In genomic region chr16:27972500-27972899, GRCh38 we compare ENCODE assay signal across 8 cellular contexts.
DNase-seq lines count a peak whose midpoint lies in the region; ATAC-seq, FAIRE-seq and TF ChIP-seq lines count a peak whose summit lies in the region.

No MANE protein-coding gene starts in this region.

- FAIRE-seq in RCC 7860 (lab: Jason Lieb, UNC): peak; percentile 4

- H3K4me1 Mint-ChIP-seq in immature natural killer cell: no peaks in the 10 kb centered on the region

- H3K27me3 Mint-ChIP-seq in immature natural killer cell (ENCODE audit: low read depth in 3 of 3): peaks cover 0 to 5% (median 2%) of the 10 kb centered on the region in 3 donors

- peak; percentile 78 for DNase-seq in DMS 273 (lab: John Stamatoyannopoulos, UW; ENCODE audit: unreplicated experiment)
- DNase-seq in RCC 7860 (ENCODE audit: low spot score): peak; percentile 23
- peak in 1 of 2 donors; percentile 63 for DNase-seq in ascending aorta (ENCODE audit: low spot score in 2 of 2)
- peak; percentile 5 to 31 (median 9) for DNase-seq in immature natural killer cell
- peak in 2 of 3 experiments; percentile 5 to 7 for DNase-seq in stimulated activated CD4-positive, alpha-beta T cell treated with anti-CD3 and anti-CD28 coated beads, TNF-alpha, amount 100 ng/mL, for 4 hours (ENCODE audit: low read depth in 3 of 3)
- no peak for DNase-seq in NCI-H187 treated with DMSO at 0.1 percent for 48 hours (lab: John Stamatoyannopoulos, UW)

- H3K9me3 ChIP-seq in ascending aorta: no peaks in the 10 kb centered on the region

- no peaks in the 10 kb centered on the region for H3K4me1 ChIP-seq in ascending aorta

- H3K27ac ChIP-seq in ascending aorta: no peak overlapping the region

- ATAC-seq in HG02759 (IDR thresholded peaks at IDR 0.05; ENCODE audit: unreplicated experiment) (peak; percentile 55), HG02981 (IDR thresholded peaks at IDR 0.05; ENCODE audit: unreplicated experiment) (no peak)

- H3K27me3 ChIP-seq in ascending aorta: no peaks in the 10 kb centered on the region

- intact Hi-C loops in ascending aorta (cut with DNase I): loop anchor here (1.0 to 10.0 kb wide), 2 partner anchors 98 to 278 kb away; no protein-coding TSS in a partner anchor

- no peaks in the 10 kb centered on the region for H3K36me3 Mint-ChIP-seq in immature natural killer cell

- no peak overlapping the region for H3K4me3 Mint-ChIP-seq in immature natural killer cell

- H3K36me3 ChIP-seq in ascending aorta: no peaks in the 10 kb centered on the region

- peak; percentile 46 to 60 (median 48) for TF ChIP-seq CTCF in ascending aorta (IDR thresholded peaks at IDR 0.05)

- no peaks in the 10 kb centered on the region for H3K9me3 Mint-ChIP-seq in immature natural killer cell

- H3K4me3 ChIP-seq in ascending aorta: no peak overlapping the region

- no peak overlapping the region for H3K27ac Mint-ChIP-seq in immature natural killer cell
